Comparison of ENCODE assay signal across 27 cellular contexts in genomic region chr3:111577113-111577512, GRCh38. TPM values are rescaled to one million over a fixed set of nuclear protein-coding genes. Genes with fewer than 3 reads are reported as not detected.
DNase-seq lines count a peak whose midpoint lies in the region; ATAC-seq lines count a peak whose summit lies in the region.
"Had no signal": no experiment of that assay in that cellular context is flagged by ENCODE, and none has a peak within 500 bp of the region (broad histone marks: within the 10 kb centered on the region; RNA-seq: fewer than 3 reads in every experiment).

No MANE protein-coding gene starts in this region.

- H3K27me3 ChIP-seq in CD4-positive, alpha-beta memory T cell (ENCODE audit: insufficient read depth, low read length), result no peaks in the 10 kb centered on the region
- H3K27me3 ChIP-seq: BLaER1, SJCRH30, tibial artery had no signal

- H3K4me1 ChIP-seq in CD4-positive, alpha-beta memory T cell (ENCODE audit: insufficient read depth, low read length), result peaks cover 15% of the 10 kb centered on the region
- H3K4me1 ChIP-seq: BLaER1, SJCRH30, tibial artery had no signal

- H3K9me3 Mint-ChIP-seq in activated CD4-positive, alpha-beta T cell treated with anti-CD3 and anti-CD28 coated beads for 36 hours (ENCODE audit: low read depth), result no peaks in the 10 kb centered on the region
- peaks cover 0 to 2% (median 0%) of the 10 kb centered on the region in 8 donors for H3K9me3 Mint-ChIP-seq in CD4-positive, alpha-beta memory T cell
- H3K9me3 Mint-ChIP-seq in immature natural killer cell, result no peaks in the 10 kb centered on the region
- H3K9me3 Mint-ChIP-seq: mesothelial cell of epicardium; nephron; stimulated activated naive CD8-positive, alpha-beta T cell treated with anti-CD3 and anti-CD28 coated beads, Interleukin-15, amount 100 ng/mL, for 72 hours had no signal

- H3K27ac ChIP-seq in CD4-positive, alpha-beta memory T cell (ENCODE audit: low read depth, low read length), result no peak overlapping the region
- H3K27ac ChIP-seq: BLaER1, coronary artery, SJCRH30, tibial artery had no signal

- peaks cover 74% of the 10 kb centered on the region for H3K4me1 Mint-ChIP-seq in activated CD4-positive, alpha-beta T cell treated with anti-CD3 and anti-CD28 coated beads for 36 hours
- H3K4me1 Mint-ChIP-seq in CD4-positive, alpha-beta memory T cell, result peaks cover 30 to 60% (median 46%) of the 10 kb centered on the region in 4 donors
- peaks cover 38% of the 10 kb centered on the region for H3K4me1 Mint-ChIP-seq in T-helper 17 cell
- H3K4me1 Mint-ChIP-seq in immature natural killer cell, result peaks cover 52 to 72% of the 10 kb centered on the region in 2 donors
- H3K4me1 Mint-ChIP-seq: mesothelial cell of epicardium, nephron had no signal

- H3K36me3 ChIP-seq in CD4-positive, alpha-beta memory T cell (ENCODE audit: insufficient read depth, low read length), result peaks cover 18% of the 10 kb centered on the region
- H3K36me3 ChIP-seq: SJCRH30, tibial artery had no signal

- POLR2A ChIA-PET in activated CD4-positive, alpha-beta T cell treated with anti-CD3 and anti-CD28 coated beads for 36 hours (lab: Charles Lee), result interaction anchor here (0.8 to 1.4 kb wide), 2 partner anchors 27 to 39 kb away, joined by 3 to 4 read pairs; no protein-coding TSS in a partner anchor
- POLR2A ChIA-PET in CD4-positive, alpha-beta memory T cell (lab: Charles Lee; ENCODE audit: partially characterized antibody), result interaction anchor here (1.6 to 1.9 kb wide), 2 partner anchors 29 to 114 kb away, joined by 3 to 7 read pairs; no protein-coding TSS in a partner anchor

- no peak for ATAC-seq in activated CD4-positive, alpha-beta T cell treated with anti-CD3 and anti-CD28 coated beads for 36 hours
- no peak for ATAC-seq in T-helper 17 cell

- no peak overlapping the region for H3K4me3 Mint-ChIP-seq in activated CD4-positive, alpha-beta T cell treated with anti-CD3 and anti-CD28 coated beads for 36 hours
- no peak overlapping the region for H3K4me3 Mint-ChIP-seq in CD4-positive, alpha-beta memory T cell
- H3K4me3 Mint-ChIP-seq in T-helper 17 cell (no peak overlapping the region), immature natural killer cell (no peak overlapping the region)
- H3K4me3 Mint-ChIP-seq: mesothelial cell of epicardium, nephron had no signal

- CTCF ChIA-PET in activated CD4-positive, alpha-beta T cell treated with anti-CD3 and anti-CD28 coated beads for 36 hours (lab: Charles Lee), result interaction anchor here (0.5 to 3.1 kb wide), 16 partner anchors 11 to 1261 kb away, joined by 3 to 33 read pairs (median 7); partner anchors contain the start of gene ZBED2
- CTCF ChIA-PET in CD4-positive, alpha-beta memory T cell (lab: Charles Lee; ENCODE audit: partially characterized antibody), result interaction anchor here (0.8 to 2.6 kb wide), 10 partner anchors 13 to 142 kb away, joined by 3 to 22 read pairs (median 5); no protein-coding TSS in a partner anchor

- H3K36me3 Mint-ChIP-seq in activated CD4-positive, alpha-beta T cell treated with anti-CD3 and anti-CD28 coated beads for 36 hours (ENCODE audit: low read depth), result peaks cover 63% of the 10 kb centered on the region
- peaks cover 62 to 63% of the 10 kb centered on the region in 2 donors for H3K36me3 Mint-ChIP-seq in CD4-positive, alpha-beta memory T cell
- H3K36me3 Mint-ChIP-seq in T-helper 17 cell (ENCODE audit: low read depth), result peaks cover 9% of the 10 kb centered on the region
- peaks cover 13 to 22% (median 14%) of the 10 kb centered on the region in 3 donors for H3K36me3 Mint-ChIP-seq in immature natural killer cell
- H3K36me3 Mint-ChIP-seq: mesothelial cell of epicardium had no signal

- no peaks in the 10 kb centered on the region for H3K27me3 Mint-ChIP-seq in activated CD4-positive, alpha-beta T cell treated with anti-CD3 and anti-CD28 coated beads for 36 hours
- H3K27me3 Mint-ChIP-seq in CD4-positive, alpha-beta memory T cell, result no peaks in the 10 kb centered on the region
- H3K27me3 Mint-ChIP-seq in T-helper 17 cell (no peaks in the 10 kb centered on the region), immature natural killer cell (ENCODE audit: low read depth in 3 of 3) (no peaks in the 10 kb centered on the region)
- H3K27me3 Mint-ChIP-seq: stimulated activated naive CD8-positive, alpha-beta T cell treated with anti-CD3 and anti-CD28 coated beads, Interleukin-15, amount 100 ng/mL, for 72 hours had no signal

- H3K4me3 ChIP-seq in CD4-positive, alpha-beta memory T cell (ENCODE audit: low read length in 2 of 2), result no peak overlapping the region
- H3K4me3 ChIP-seq: BLaER1, coronary artery, SJCRH30, tibial artery had no signal

- no peaks in the 10 kb centered on the region for H3K9me3 ChIP-seq in CD4-positive, alpha-beta memory T cell (ENCODE audit: control insufficient read depth in 1 of 2, low read length in 2 of 2)
- H3K9me3 ChIP-seq in T-helper 17 cell (ENCODE audit: control insufficient read depth, low read length, poor library complexity, severe bottlenecking), result no peaks in the 10 kb centered on the region
- H3K9me3 ChIP-seq: SJCRH30, tibial artery had no signal

- intact Hi-C loops in activated CD4-positive, alpha-beta T cell treated with anti-CD3 and anti-CD28 coated beads for 36 hours (cut with DNase I, micrococcal nuclease), result loop anchor here (5.0 to 10.0 kb wide), 3 partner anchors 90 to 390 kb away; no protein-coding TSS in a partner anchor
- intact Hi-C loops in CD4-positive, alpha-beta memory T cell (cut with micrococcal nuclease), result loop anchor here (1.0 to 2.0 kb wide), 2 partner anchors 39 to 114 kb away; no protein-coding TSS in a partner anchor

- DNase-seq in activated CD4-positive, alpha-beta T cell treated with anti-CD3 and anti-CD28 coated beads for 36 hours, result no peak
- DNase-seq in activated CD4-positive, alpha-beta T cell treated with anti-CD3 and anti-CD28 coated beads for 48 hours, result no peak
- no peak for DNase-seq in CD4-positive, alpha-beta memory T cell
- DNase-seq in T-helper 17 cell (no peak), immature natural killer cell (no peak), NOMO-1 (lab: John Stamatoyannopoulos, UW; ENCODE audit: unreplicated experiment in 2 of 2) (no peak), cortex of kidney (lab: John Stamatoyannopoulos, UW) (no peak), AG08396 (ENCODE audit: low spot score) (no peak)
- DNase-seq: activated gamma-delta T cell; aorta; head of caudate nucleus; kidney; NCI-H1092 treated with DMSO at 0.1 percent for 48 hours; NCI-H2227 treated with DMSO at 0.1 percent for 48 hours; stimulated activated naive CD8-positive, alpha-beta T cell treated with anti-CD3 and anti-CD28 coated beads, Interleukin-15, amount 100 ng/mL, for 72 hours; tibial artery had no signal

- H3K27ac Mint-ChIP-seq in activated CD4-positive, alpha-beta T cell treated with anti-CD3 and anti-CD28 coated beads for 36 hours, result peak overlapping the region; percentile 62
- H3K27ac Mint-ChIP-seq in CD4-positive, alpha-beta memory T cell, result peak overlapping the region in 6 of 7 donors; percentile 2 to 57 (median 39)
- peak overlapping the region; percentile 89 for H3K27ac Mint-ChIP-seq in T-helper 17 cell
- peak overlapping the region; percentile 24 to 72 (median 32) for H3K27ac Mint-ChIP-seq in immature natural killer cell
- H3K27ac Mint-ChIP-seq: mesothelial cell of epicardium, nephron had no signal

RNA-seq across cellular contexts. Expression of gene ZBED2, which starts 18.0 kb away (rescaled TPM):
- total RNA-seq in activated CD4-positive, alpha-beta T cell treated with anti-CD3 and anti-CD28 coated beads for 36 hours, result 100 to 1,000 TPM; 313 to 418 TPM
- total RNA-seq in CD4-positive, alpha-beta memory T cell, result under 1 TPM in 1 of 2 experiments, not detected in 1; 0.19 TPM
- 1 to 10 TPM in 1 of 2 donors, not detected in 1; 1.4 TPM for polyA plus RNA-seq in CD4-positive, alpha-beta memory T cell
- total RNA-seq in T-helper 17 cell, result under 1 TPM; 0.12 to 0.13 TPM
- under 1 TPM in 1 of 3 donors, not detected in 2; 0.50 TPM for polyA plus RNA-seq in immature natural killer cell
- total RNA-seq: A673, aorta, fibroblast of villous mesenchyme, H7, mesothelial cell of epicardium, RPMI7951, SJCRH30 had no signal
- polyA plus RNA-seq: aorta had no signal

RNA-seq across cellular contexts. Expression of gene CD96, which starts 35.1 kb away (rescaled TPM):
- total RNA-seq in activated CD4-positive, alpha-beta T cell treated with anti-CD3 and anti-CD28 coated beads for 36 hours, result 10 to 100 TPM; 38.3 to 40.8 TPM
- total RNA-seq in CD4-positive, alpha-beta memory T cell, result 100 to 1,000 TPM; 215 to 228 TPM
- 100 to 1,000 TPM; 199 to 307 TPM for polyA plus RNA-seq in CD4-positive, alpha-beta memory T cell
- 100 to 1,000 TPM; 190 to 201 TPM for total RNA-seq in T-helper 17 cell
- 100 to 1,000 TPM; 206 to 251 (median 217) TPM for polyA plus RNA-seq in immature natural killer cell
- total RNA-seq: A673, Daoy, fibroblast of villous mesenchyme, H7, osteoblast had no signal

Comparison
In these comparisons a context has a peak if more than half of its experiments do, and no peak if none do; other contexts are left out.
1. H3K27ac Mint-ChIP-seq: peak in every context shown above with its lines; median percentile 89 in T-helper 17 cell; 62 in activated CD4-positive, alpha-beta T cell treated with anti-CD3 and anti-CD28 coated beads for 36 hours; 39 in CD4-positive, alpha-beta memory T cell; 32 in immature natural killer cell.
2. RNA of gene ZBED2, which starts 18.0 kb away (total RNA-seq): 313 to 418 TPM in activated CD4-positive, alpha-beta T cell treated with anti-CD3 and anti-CD28 coated beads for 36 hours; 0.19 TPM in CD4-positive, alpha-beta memory T cell and 0.12 to 0.13 TPM in T-helper 17 cell; every median in the first group is over 100 times any median in the second.
3. RNA of gene CD96, which starts 35.1 kb away (total RNA-seq): 215 to 228 TPM in CD4-positive, alpha-beta memory T cell and 190 to 201 TPM in T-helper 17 cell; 38.3 to 40.8 TPM in activated CD4-positive, alpha-beta T cell treated with anti-CD3 and anti-CD28 coated beads for 36 hours; every median in the first group is over 4 times any median in the second.